In genomic region chr1:184222561-184223157, GRCh38 we compare ENCODE assay signal across 8 cellular contexts.
DNase-seq lines count a peak whose midpoint lies in the region; ATAC-seq and TF ChIP-seq lines count a peak whose summit lies in the region.

No MANE protein-coding gene starts in this region.

- peak; percentile 21 for DNase-seq in DMS153 (lab: John Stamatoyannopoulos, UW)
- peak; percentile 63 for DNase-seq in HT-29 (ENCODE audit: low spot score)
- peak; percentile 45 for DNase-seq in RWPE1 (ENCODE audit: low spot score)
- DNase-seq in amygdala (lab: John Stamatoyannopoulos, UW): peak in 31 of 56 donors; percentile 4 to 60 (median 21)
- peak; percentile 37 to 72 (median 71) for DNase-seq in right cardiac atrium
- peak; percentile 70 for DNase-seq in sigmoid colon
- no peak for DNase-seq in effector CD4-positive, alpha-beta T cell

- no peak overlapping the region for H3K27ac ChIP-seq in RWPE1
- no peak overlapping the region for H3K27ac ChIP-seq in right cardiac atrium (ENCODE audit: low read length)
- H3K27ac ChIP-seq in sigmoid colon: no peak overlapping the region

- H3K4me1 ChIP-seq in right cardiac atrium (ENCODE audit: control insufficient read depth, insufficient read depth, low read length) (no peaks in the 10 kb centered on the region), sigmoid colon (peaks cover 0 to 6% (median 2%) of the 10 kb centered on the region in 4 donors)

- peak; percentile 58 to 60 for ATAC-seq in right cardiac atrium
- no peak for ATAC-seq in HG03521 (IDR thresholded peaks at IDR 0.05; ENCODE audit: unreplicated experiment)

- H3K9me3 ChIP-seq in right cardiac atrium (ENCODE audit: control insufficient read depth, low read length): no peaks in the 10 kb centered on the region
- no peaks in the 10 kb centered on the region for H3K9me3 ChIP-seq in sigmoid colon

- intact Hi-C loops in right cardiac atrium (cut with DNase I) (loop anchor here in 3 of 4 donors (2.0 to 10.0 kb wide), 4 partner anchors 145 to 452 kb away; no protein-coding TSS in a partner anchor), sigmoid colon (cut with DNase I) (loop anchor here (5.0 kb wide), 3 partner anchors 145 to 470 kb away; no protein-coding TSS in a partner anchor)

- H3K27me3 ChIP-seq in right cardiac atrium (ENCODE audit: control insufficient read depth, insufficient read depth) (no peaks in the 10 kb centered on the region), sigmoid colon (no peaks in the 10 kb centered on the region)

- no peaks in the 10 kb centered on the region for H3K36me3 ChIP-seq in sigmoid colon

- POLR2A ChIA-PET in RWPE1 (lab: Yijun Ruan, JAX; ENCODE audit: low non-redundant PET): no interaction called here

- 27% methylated on average over 12 of the region's 12 CpGs for WGBS in right cardiac atrium
- 28 to 42% methylated on average over 12 of the region's 12 CpGs for WGBS in sigmoid colon, 2 donors

- no peak for TF ChIP-seq POLR2A in sigmoid colon (IDR thresholded peaks at IDR 0.05)

- TF ChIP-seq EP300 in sigmoid colon (IDR thresholded peaks at IDR 0.05): no peak

- CTCF ChIA-PET in RWPE1 (lab: Yijun Ruan, JAX): interaction anchor here (0.6 to 1.7 kb wide), 21 partner anchors 9 to 1846 kb away, joined by 3 to 8 read pairs (median 4); no protein-coding TSS in a partner anchor

- TF ChIP-seq CTCF in RWPE1 (conservative IDR thresholded peaks at IDR 0.05; ENCODE audit: low read depth) (peak; percentile 85), sigmoid colon (IDR thresholded peaks at IDR 0.05) (peak; percentile 77 to 96 (median 92))

- H3K4me3 ChIP-seq in right cardiac atrium (ENCODE audit: low read length): peak overlapping the region; percentile 11
- H3K4me3 ChIP-seq in sigmoid colon: peak overlapping the region in 1 of 4 donors; percentile 8
